ENCODE assay signal across 16 cellular contexts in the genomic region with DNA sequence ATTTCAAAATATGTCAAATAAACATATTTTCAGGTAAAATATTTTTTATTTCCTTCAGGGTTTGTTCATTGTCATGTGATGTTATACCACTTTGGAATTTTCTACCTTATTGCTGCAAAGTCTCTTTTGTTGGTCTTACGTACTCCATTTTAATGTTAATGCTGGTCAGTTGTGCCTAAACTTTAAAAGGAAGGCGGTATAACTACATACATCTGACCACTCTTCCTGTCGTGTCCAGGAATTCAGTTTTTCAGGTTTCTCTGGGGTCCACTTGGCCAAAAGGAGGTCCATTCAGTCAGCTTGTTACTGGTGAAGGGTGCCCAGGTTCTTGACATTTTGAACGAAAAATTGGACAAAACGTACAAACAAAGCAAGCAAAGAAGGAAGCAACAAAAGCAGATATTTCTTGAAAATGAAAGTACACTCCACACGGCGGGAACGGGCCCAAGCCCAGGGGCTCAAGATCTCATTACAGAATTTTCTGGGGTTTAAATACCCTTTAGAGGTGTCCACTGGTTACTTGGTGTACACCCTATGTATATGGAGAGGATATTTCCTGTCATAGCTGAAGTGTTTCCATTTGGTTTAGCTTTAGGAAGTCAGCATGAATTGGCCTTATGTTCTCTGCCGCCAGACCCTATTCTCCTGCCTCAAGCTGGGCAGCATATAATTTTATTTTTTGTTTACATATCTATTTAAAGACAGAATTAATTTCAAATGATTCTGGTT.
DNase-seq lines count a peak whose midpoint lies in the region; ATAC-seq, FAIRE-seq and TF ChIP-seq lines count a peak whose summit lies in the region.
"Had no signal": no experiment of that assay in that cellular context is flagged by ENCODE, and none has a peak within 500 bp of the region (broad histone marks: within the 10 kb centered on the region; RNA-seq: fewer than 3 reads in every experiment).

No MANE protein-coding gene starts in this region.

- no peak overlapping the region for H4K91ac ChIP-seq in H1 (replicated peaks; ENCODE audit: insufficient read length, low read length)

- no peaks in the 10 kb centered on the region for H3K4me1 Mint-ChIP-seq in T-helper 17 cell

- H3F3A ChIP-seq in SK-N-SH (replicated peaks; ENCODE audit: insufficient read depth) (no peaks in the 10 kb centered on the region), MM.1S (ENCODE audit: insufficient read depth, low read length) (no peaks in the 10 kb centered on the region)

- no peak for ATAC-seq in SK-N-SH treated with all-trans-retinoic acid at 6 μM for 48 hours
- ATAC-seq in T-helper 17 cell = no peak

- H3K9me2 ChIP-seq in SK-N-SH (no peaks in the 10 kb centered on the region), MM.1S (replicated peaks; ENCODE audit: insufficient read depth, low read length) (no peaks in the 10 kb centered on the region)

- H3K27ac ChIP-seq in SK-N-SH (ENCODE audit: low read depth in 2 of 2, low read length in 1 of 2) (no peak overlapping the region), HUES6 (ENCODE audit: low read depth, low read length) (peak overlapping the region; percentile 47; the same call in 1 of the 2 replicates), H1 (ENCODE audit: low read depth, low read length) (no peak overlapping the region), MM.1S (ENCODE audit: low read length) (no peak overlapping the region)
- H3K27ac ChIP-seq: 22Rv1 had no signal

- H2BK120ac ChIP-seq in H1 (replicated peaks; ENCODE audit: low read depth, low read length) = no peak overlapping the region

- H3K4me2 ChIP-seq in SK-N-SH = 0 out of 2 replicates have a peak overlapping the region, but pooled peaks have one; percentile 33
- H3K4me2 ChIP-seq in H1 (ENCODE audit: insufficient read depth in 1 of 2, low read depth in 2 of 2, low read length in 2 of 2) = no peak overlapping the region
- no peak overlapping the region for H3K4me2 ChIP-seq in MM.1S (ENCODE audit: low read depth, low read length)

- no peak for TF ChIP-seq POLR2A in H1 (IDR thresholded peaks at IDR 0.05; ENCODE audit: control extremely low read depth in 1 of 2, low read depth in 2 of 2, low read length in 2 of 2)

- no peaks in the 10 kb centered on the region for H3K79me1 ChIP-seq in H1 (ENCODE audit: low read depth, low read length)

- 0 out of 2 replicates have a peak overlapping the region, but pooled peaks have one; percentile 49 for H2AK5ac ChIP-seq in H1 (ENCODE audit: low read depth, low read length)

- TF ChIP-seq EP300 in SK-N-SH (IDR thresholded peaks at IDR 0.05; ENCODE audit: borderline replicate concordance in 1 of 2, low read depth in 1 of 2, low read length in 1 of 2) (no peak), H1 (IDR thresholded peaks at IDR 0.05; ENCODE audit: borderline replicate concordance in 1 of 2, low read depth in 2 of 2, low read length in 2 of 2) (no peak)

- TF ChIP-seq CTCF in SK-N-SH (IDR thresholded peaks at IDR 0.05) (no peak), H1 (IDR thresholded peaks at IDR 0.05; ENCODE audit: control extremely low read depth in 1 of 3, insufficient read depth in 1 of 3, low read depth in 1 of 3, low read length in 3 of 3) (no peak), MM.1S (IDR thresholded peaks at IDR 0.05; ENCODE audit: low read length) (no peak)

- no peak overlapping the region for H4K5ac ChIP-seq in H1 (ENCODE audit: insufficient read length, low read depth, low read length)

- DNase-seq in SK-N-SH (no peak), H1 (ENCODE audit: low read depth in 1 of 2, low spot score in 2 of 2) (no peak), MM.1S (no peak), T-helper 17 cell (no peak)
- no peak for DNase-seq in stimulated activated naive CD4-positive, alpha-beta T cell (lab: John Stamatoyannopoulos, UW)
- DNase-seq: ACHN; C1 segment of cervical spinal cord; Calu3; CD4-positive, alpha-beta T cell; DMS 273 treated with DMSO at 0.1 percent for 48 hours; H7; IMR-90; KBM-7 had no signal

- H3K4ac ChIP-seq in H1 (replicated peaks; ENCODE audit: insufficient read length, low read depth, low read length) = no peak overlapping the region

- H3K56ac ChIP-seq in H1 (replicated peaks; ENCODE audit: insufficient read length, low read depth, low read length) = no peak overlapping the region

- TF ChIP-seq RAD21 in SK-N-SH (IDR thresholded peaks at IDR 0.05; ENCODE audit: low read length) = no peak
- no peak for TF ChIP-seq RAD21 in H1 (IDR thresholded peaks at IDR 0.05 in 1 of 2, conservative IDR thresholded peaks at IDR 0.05 in 1 of 2; ENCODE audit: low read depth in 2 of 2, low read length in 2 of 2)

- H2BK15ac ChIP-seq in H1 (ENCODE audit: low read length) = no peak overlapping the region

- no peak overlapping the region for H4K8ac ChIP-seq in H1 (ENCODE audit: extremely low read depth, insufficient read depth, low read length)

- H3K9me3 ChIP-seq in SK-N-SH = no peaks in the 10 kb centered on the region
- no peaks in the 10 kb centered on the region for H3K9me3 ChIP-seq in HUES6 (ENCODE audit: control insufficient read depth, insufficient read depth, low read depth, low read length)
- H3K9me3 ChIP-seq in H1 (ENCODE audit: insufficient read depth in 2 of 2, low read depth in 1 of 2, low read length in 1 of 2) = no peaks in the 10 kb centered on the region; a peak in 1 of 4 replicates
- no peaks in the 10 kb centered on the region for H3K9me3 ChIP-seq in MM.1S (replicated peaks; ENCODE audit: insufficient read depth, low read length)
- H3K9me3 ChIP-seq in T-helper 17 cell (ENCODE audit: control insufficient read depth, low read length, poor library complexity, severe bottlenecking) = no peaks in the 10 kb centered on the region

- no peak overlapping the region for H3K4me3 Mint-ChIP-seq in T-helper 17 cell
- H3K4me3 Mint-ChIP-seq: CD4-positive, alpha-beta T cell had no signal

- H4K20me1 ChIP-seq in SK-N-SH (ENCODE audit: insufficient read depth) = no peaks in the 10 kb centered on the region
- H4K20me1 ChIP-seq in H1 (replicated peaks in 1 of 2; ENCODE audit: control insufficient read depth in 1 of 2, insufficient read depth in 2 of 2, low read length in 2 of 2) = no peaks in the 10 kb centered on the region
- H4K20me1 ChIP-seq in MM.1S (ENCODE audit: insufficient read depth, low read length) = no peaks in the 10 kb centered on the region

- H3K79me2 ChIP-seq in SK-N-SH (ENCODE audit: insufficient read depth) (no peaks in the 10 kb centered on the region), H1 (ENCODE audit: control insufficient read depth in 1 of 2, insufficient read depth in 2 of 2, low read length in 2 of 2) (no peaks in the 10 kb centered on the region), MM.1S (ENCODE audit: low read length) (no peaks in the 10 kb centered on the region)

- no peak for FAIRE-seq in H1 (lab: Jason Lieb, UNC)

- H2BK20ac ChIP-seq in H1 (ENCODE audit: low read length) = no peak overlapping the region

- no peak overlapping the region for H3K18ac ChIP-seq in H1 (ENCODE audit: extremely low read depth, low read length)

- H2BK5ac ChIP-seq in H1 (ENCODE audit: low read depth, low read length) = no peak overlapping the region

- no peaks in the 10 kb centered on the region for H3K36me3 Mint-ChIP-seq in T-helper 17 cell (ENCODE audit: low read depth)

- no peak overlapping the region for H3K14ac ChIP-seq in H1 (ENCODE audit: insufficient read length)

- H3K36me3 ChIP-seq in SK-N-SH (replicated peaks in 1 of 2; ENCODE audit: control insufficient read depth in 1 of 2, insufficient read depth in 2 of 2, low read length in 1 of 2) = no peaks in the 10 kb centered on the region
- no peaks in the 10 kb centered on the region for H3K36me3 ChIP-seq in HUES6 (ENCODE audit: control insufficient read depth, insufficient read depth, low read length)
- H3K36me3 ChIP-seq in H1 (ENCODE audit: control insufficient read depth in 2 of 4, insufficient read depth in 4 of 4, low read length in 3 of 4) = no peaks in the 10 kb centered on the region
- H3K36me3 ChIP-seq in MM.1S (replicated peaks; ENCODE audit: insufficient read depth, low read length) = no peaks in the 10 kb centered on the region

- H3K27ac Mint-ChIP-seq in T-helper 17 cell = no peak overlapping the region
- H3K27ac Mint-ChIP-seq: CD4-positive, alpha-beta T cell had no signal

- H3K4me3 ChIP-seq in SK-N-SH (ENCODE audit: low read depth in 2 of 2, low read length in 1 of 2) (no peak overlapping the region), HUES6 (ENCODE audit: low read depth, low read length) (no peak overlapping the region), H1 (ENCODE audit: extremely low read depth in 1 of 4, insufficient read depth in 2 of 4, low read depth in 3 of 4, low read length in 4 of 4) (no peak overlapping the region), MM.1S (ENCODE audit: low read length) (no peak overlapping the region)

- no peak overlapping the region for H3K23ac ChIP-seq in H1 (ENCODE audit: insufficient read length)

- no peaks in the 10 kb centered on the region for H3K27me3 Mint-ChIP-seq in T-helper 17 cell
- H3K27me3 Mint-ChIP-seq: CD4-positive, alpha-beta T cell had no signal

- POLR2A ChIA-PET in SK-N-SH (lab: Yijun Ruan, JAX) (no interaction called here), H1 (lab: Charles Lee; ENCODE audit: partially characterized antibody) (no interaction called here)

- 52% methylated on average over 9 of the region's 9 CpGs for WGBS in SK-N-SH (ENCODE audit: low lambda C conversion rate)
- WGBS in H1 (ENCODE audit: extremely low coverage in 1 of 2, insufficient coverage in 1 of 2, insufficient read length in 1 of 2, insufficient replicate concordance in 2 of 2, low coverage in 1 of 2, low lambda C conversion rate in 2 of 2, missing lambda C conversion rate in 1 of 2), 2 experiments = 89% methylated on average over 9 of the region's 9 CpGs; no CpG with 5 or more reads in 1 of the 2 experiments

- no peaks in the 10 kb centered on the region for H3K23me2 ChIP-seq in H1 (ENCODE audit: low read depth, low read length)

- H2BK12ac ChIP-seq in H1 (ENCODE audit: low read depth, low read length) = no peak overlapping the region

- H3K27me3 ChIP-seq in SK-N-SH (ENCODE audit: insufficient read depth) (no peaks in the 10 kb centered on the region), HUES6 (ENCODE audit: control insufficient read depth, insufficient read depth, low read length) (no peaks in the 10 kb centered on the region), H1 (replicated peaks in 1 of 4; ENCODE audit: control insufficient read depth in 3 of 4, extremely low read depth in 1 of 4, insufficient read depth in 3 of 4, low read length in 3 of 4) (no peaks in the 10 kb centered on the region), MM.1S (replicated peaks; ENCODE audit: insufficient read depth, low read length) (no peaks in the 10 kb centered on the region)

- peak overlapping the region; percentile 51; the same call in 1 of the 2 replicates for H2AFZ ChIP-seq in SK-N-SH (ENCODE audit: low read depth)
- H2AFZ ChIP-seq in H1 (ENCODE audit: low read length) = 0 out of 2 replicates have a peak overlapping the region, but pooled peaks have one; percentile 42
- no peak overlapping the region for H2AFZ ChIP-seq in MM.1S (ENCODE audit: low read length)

- CTCF ChIA-PET in SK-N-SH (lab: Yijun Ruan, JAX) = no interaction called here
- CTCF ChIA-PET in H1 (lab: Charles Lee; ENCODE audit: partially characterized antibody) = interaction anchor here (0.6 to 1.1 kb wide), 2 partner anchors 22 to 70 kb away, joined by 4 read pairs; no protein-coding TSS in a partner anchor

- H3K9ac ChIP-seq in SK-N-SH = no peak overlapping the region
- H3K9ac ChIP-seq in HUES6 (ENCODE audit: low read length) = no peak overlapping the region
- no peak overlapping the region for H3K9ac ChIP-seq in H1 (replicated peaks in 1 of 4; ENCODE audit: extremely low read depth in 1 of 4, low read depth in 3 of 4, low read length in 3 of 4)
- H3K9ac ChIP-seq in MM.1S (ENCODE audit: low read length) = no peak overlapping the region

- H3K4me1 ChIP-seq in SK-N-SH (ENCODE audit: control insufficient read depth in 1 of 2, insufficient read depth in 2 of 2, low read depth in 1 of 2, low read length in 1 of 2) = no peaks in the 10 kb centered on the region
- peaks cover 13% of the 10 kb centered on the region for H3K4me1 ChIP-seq in HUES6 (ENCODE audit: control insufficient read depth, insufficient read depth, low read length)
- peaks cover 0 to 9% (median 3%) of the 10 kb centered on the region in 4 experiments; a peak in 2 of 7 replicates for H3K4me1 ChIP-seq in H1 (replicated peaks in 1 of 4; ENCODE audit: control insufficient read depth in 3 of 4, insufficient read depth in 4 of 4, low read length in 3 of 4)
- H3K4me1 ChIP-seq in MM.1S (ENCODE audit: low read length) = no peaks in the 10 kb centered on the region
